Comparison of ENCODE assay signal across 10 cellular contexts in genomic region chr20:50312682-50313187, GRCh38.
DNase-seq lines count a peak whose midpoint lies in the region; ATAC-seq, FAIRE-seq and TF ChIP-seq lines count a peak whose summit lies in the region.
"Had no signal": no experiment of that assay in that cellular context is flagged by ENCODE, and none has a peak within 500 bp of the region (broad histone marks: within the 10 kb centered on the region; RNA-seq: fewer than 3 reads in every experiment).

No MANE protein-coding gene starts in this region.

- FAIRE-seq in astrocyte (lab: Jason Lieb, UNC): no peak

- intact Hi-C loops in left ventricle myocardium superior (cut with micrococcal nuclease): no loop called here

- H3K4me3 Mint-ChIP-seq in astrocyte (ENCODE audit: unreplicated experiment): no peak overlapping the region
- H3K4me3 Mint-ChIP-seq: activated T-helper 17 cell treated with anti-CD3 and anti-CD28 coated beads, Interleukin-2, amount 50 U/mL, for 72 hours had no signal

- no peaks in the 10 kb centered on the region for H3K27me3 ChIP-seq in astrocyte (ENCODE audit: insufficient read depth, low read length)

- H3K27ac ChIP-seq in astrocyte (ENCODE audit: low read depth, low read length): peak overlapping the region; percentile 60

- H3K4me2 ChIP-seq in astrocyte (ENCODE audit: low read length): peak overlapping the region; percentile 51

- TF ChIP-seq CTCF in astrocyte (IDR thresholded peaks at IDR 0.05; ENCODE audit: insufficient read depth, low read depth, low read length): no peak

- peak; percentile 40 for ATAC-seq in left ventricle myocardium superior
- ATAC-seq in GM19395 (IDR thresholded peaks at IDR 0.05; ENCODE audit: unreplicated experiment): no peak
- ATAC-seq in HG03460 (IDR thresholded peaks at IDR 0.05; ENCODE audit: unreplicated experiment): no peak
- ATAC-seq: activated T-helper 17 cell treated with anti-CD3 and anti-CD28 coated beads, Interleukin-2, amount 50 U/mL, for 72 hours had no signal

- H2AFZ ChIP-seq in astrocyte (ENCODE audit: low read depth, low read length): peak overlapping the region; percentile 7

- H3K36me3 ChIP-seq in astrocyte (ENCODE audit: insufficient read depth, low read length): no peaks in the 10 kb centered on the region

- H3K27ac Mint-ChIP-seq in astrocyte (ENCODE audit: unreplicated experiment): no peak overlapping the region
- H3K27ac Mint-ChIP-seq: activated T-helper 17 cell treated with anti-CD3 and anti-CD28 coated beads, Interleukin-2, amount 50 U/mL, for 72 hours had no signal

- H3K4me3 ChIP-seq in astrocyte (ENCODE audit: insufficient read depth, low read depth, low read length): no peak overlapping the region

- no peaks in the 10 kb centered on the region for H3K36me3 Mint-ChIP-seq in astrocyte (ENCODE audit: low read depth, unreplicated experiment)

- H3K4me1 Mint-ChIP-seq in astrocyte (ENCODE audit: low read depth, unreplicated experiment): peaks cover 7% of the 10 kb centered on the region
- H3K4me1 Mint-ChIP-seq: activated T-helper 17 cell treated with anti-CD3 and anti-CD28 coated beads, Interleukin-2, amount 50 U/mL, for 72 hours had no signal

- H3K9ac ChIP-seq in astrocyte (ENCODE audit: low read length): peak overlapping the region; percentile 42

- H3K9me3 Mint-ChIP-seq in astrocyte (ENCODE audit: unreplicated experiment): no peaks in the 10 kb centered on the region
- H3K9me3 Mint-ChIP-seq: activated T-helper 17 cell treated with anti-CD3 and anti-CD28 coated beads, Interleukin-2, amount 50 U/mL, for 72 hours had no signal

- H4K20me1 ChIP-seq in astrocyte (ENCODE audit: insufficient read depth, low read length): no peaks in the 10 kb centered on the region

- no peaks in the 10 kb centered on the region for H3K79me2 ChIP-seq in astrocyte (ENCODE audit: insufficient read depth, low read length)

- peaks cover 30% of the 10 kb centered on the region for H3K27me3 Mint-ChIP-seq in astrocyte (ENCODE audit: low read depth, unreplicated experiment)

- H3K9me3 ChIP-seq in astrocyte (ENCODE audit: insufficient read depth, low read depth, low read length): no peaks in the 10 kb centered on the region

- DNase-seq in EL: peak; percentile 92
- DNase-seq in astrocyte (ENCODE audit: low read depth): peak; percentile 94
- peak; percentile 79 for DNase-seq in left ventricle myocardium superior
- DNase-seq in renal cortical epithelial cell (ENCODE audit: low read depth): peak; percentile 59
- no peak for DNase-seq in SIG-M5 treated with dmso at 0.1 percent for 504 hours (lab: John Stamatoyannopoulos, UW; ENCODE audit: unreplicated experiment)
- DNase-seq in NCI-H1105 (lab: John Stamatoyannopoulos, UW): no peak
- DNase-seq: NCI-H2171 had no signal

- peaks cover 29% of the 10 kb centered on the region for H3K4me1 ChIP-seq in astrocyte (ENCODE audit: insufficient read depth, low read length)

Comparison
In these comparisons a context has a peak if more than half of its experiments do, and no peak if none do; other contexts are left out.
1. DNase-seq: peak in EL (single experiment), astrocyte (single experiment), left ventricle myocardium superior (single experiment) and renal cortical epithelial cell (single experiment); none in SIG-M5 treated with dmso at 0.1 percent for 504 hours (single experiment) and NCI-H1105 (single experiment).